2 cellular contexts compared by ENCODE assay signal in genomic region chr7:43405948-43406347, GRCh38.
TF ChIP-seq lines count a peak whose summit lies in the region.

No MANE protein-coding gene starts in this region.

TF ChIP-seq in GM23338, 12 proteins besides CTCF, POLR2A, EP300 and RAD21:
- TF ChIP-seq ZNF462 (CRISPR knock-in tag; IDR thresholded peaks at IDR 0.05) (no peak), CREB1 (CRISPR knock-in tag; IDR thresholded peaks at IDR 0.05; ENCODE audit: low read depth) (no peak), STAT1 (IDR thresholded peaks at IDR 0.05; ENCODE audit: unreplicated experiment) (no peak), ZNF114 (CRISPR knock-in tag; IDR thresholded peaks at IDR 0.05) (no peak), POLR2AphosphoS5 (IDR thresholded peaks at IDR 0.05; ENCODE audit: low read depth) (no peak), REST (IDR thresholded peaks at IDR 0.05; ENCODE audit: unreplicated experiment) (no peak), ZNF331 (CRISPR knock-in tag; IDR thresholded peaks at IDR 0.05; ENCODE audit: low read depth) (no peak), NANOG (IDR thresholded peaks at IDR 0.05; ENCODE audit: borderline replicate concordance) (no peak), EZH2 (IDR thresholded peaks at IDR 0.05; ENCODE audit: low read depth, unreplicated experiment) (no peak), EZH2phosphoT487 (IDR thresholded peaks at IDR 0.05; ENCODE audit: unreplicated experiment) (no peak), JUNB (IDR thresholded peaks at IDR 0.05; ENCODE audit: unreplicated experiment) (no peak), ETS1 (IDR thresholded peaks at IDR 0.05) (no peak)

TF ChIP-seq in WTC11, 78 proteins besides CTCF, POLR2A, EP300 and RAD21 (continued from another document):
- TF ChIP-seq ZNF532 (CRISPR knock-in tag; IDR thresholded peaks at IDR 0.05; ENCODE audit: borderline replicate concordance) (no peak), SP1 (CRISPR knock-in tag; conservative IDR thresholded peaks at IDR 0.05) (no peak)
